ENCODE assay signal across 20 cellular contexts in the genomic region with DNA sequence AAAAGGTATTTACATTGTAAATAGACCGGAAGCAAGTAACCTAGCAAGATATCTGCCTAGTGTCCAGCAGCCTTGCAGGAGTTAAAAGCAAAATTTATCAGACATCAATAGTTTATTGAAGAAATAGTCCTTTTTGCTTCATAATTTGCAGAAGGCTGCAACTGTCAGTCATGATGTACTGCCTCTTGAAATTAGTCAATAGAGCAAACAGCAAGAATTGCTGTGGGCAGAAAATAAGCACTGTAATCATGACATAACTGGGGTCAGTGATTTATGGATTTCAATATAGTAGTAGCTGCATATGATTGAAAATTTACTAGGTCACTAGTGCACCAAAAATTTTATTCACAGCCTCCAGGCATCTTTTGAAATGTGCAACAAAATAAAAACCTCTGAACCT. TPM values are rescaled to one million over a fixed set of nuclear protein-coding genes. Genes with fewer than 3 reads are reported as not detected.
DNase-seq lines count a peak whose midpoint lies in the region; ATAC-seq and TF ChIP-seq lines count a peak whose summit lies in the region.
"Had no signal": no experiment of that assay in that cellular context is flagged by ENCODE, and none has a peak within 500 bp of the region (broad histone marks: within the 10 kb centered on the region; RNA-seq: fewer than 3 reads in every experiment).

No MANE protein-coding gene starts in this region.

- H3K9me2 ChIP-seq in Karpas-422 (replicated peaks; ENCODE audit: insufficient read depth, low read length) (no peaks in the 10 kb centered on the region), PC-3 (replicated peaks; ENCODE audit: low read length) (no peaks in the 10 kb centered on the region)

- POLR2A ChIA-PET in PC-3 (lab: Charles Lee; ENCODE audit: unreplicated experiment), result no interaction called here

- DNase-seq in Karpas-422 (no peak), PC-3 (peak; percentile 7), type B pancreatic cell (ENCODE audit: extremely low spot score, unreplicated experiment) (no peak), DMS79 (lab: John Stamatoyannopoulos, UW) (no peak), NCI-H774 (lab: John Stamatoyannopoulos, UW) (no peak)
- DNase-seq: ACHN; BE2C; C1 segment of cervical spinal cord; CD4-positive, CD25-positive, alpha-beta regulatory T cell; CD8-positive, alpha-beta memory T cell; COR-L47; DMS 273 treated with DMSO at 0.1 percent for 48 hours; DMS53; GDM1; H9; KBM-7 had no signal

- no peak overlapping the region for H3K9ac ChIP-seq in Karpas-422 (ENCODE audit: low read length)
- no peak overlapping the region for H3K9ac ChIP-seq in PC-3 (ENCODE audit: low read length)

- intact Hi-C loops in PC-3 (cut with micrococcal nuclease), result no loop called here

- H3K79me2 ChIP-seq in Karpas-422 (ENCODE audit: low read length) (peaks cover 88% of the 10 kb centered on the region), PC-3 (ENCODE audit: low read length) (peaks cover 54% of the 10 kb centered on the region)

- CTCF ChIA-PET in PC-3 (lab: Charles Lee), result no interaction called here

- H3K36me3 ChIP-seq in Karpas-422 (ENCODE audit: insufficient read depth, low read length) (peaks cover 26% of the 10 kb centered on the region; the same call in 1 of the 2 replicates), PC-3 (ENCODE audit: low read depth, low read length) (peaks cover 28% of the 10 kb centered on the region)

- no peaks in the 10 kb centered on the region for H3K4me1 Mint-ChIP-seq in type B pancreatic cell (ENCODE audit: unreplicated experiment)

- no peaks in the 10 kb centered on the region for H3K9me3 Mint-ChIP-seq in type B pancreatic cell
- H3K9me3 Mint-ChIP-seq: CD4-positive, CD25-positive, alpha-beta regulatory T cell; H9; IgD-negative memory B cell had no signal

- no peak overlapping the region for H3K4me3 Mint-ChIP-seq in type B pancreatic cell
- H3K4me3 Mint-ChIP-seq: CD4-positive, CD25-positive, alpha-beta regulatory T cell; CD8-positive, alpha-beta memory T cell; H9; IgD-negative memory B cell had no signal

- peak overlapping the region; percentile 19 for H3K27ac ChIP-seq in Karpas-422 (ENCODE audit: low read length)
- H3K27ac ChIP-seq in PC-3 (ENCODE audit: low read length), result no peak overlapping the region

- H3K4me1 ChIP-seq in Karpas-422 (ENCODE audit: low read length), result peaks cover 35% of the 10 kb centered on the region
- no peaks in the 10 kb centered on the region for H3K4me1 ChIP-seq in PC-3 (ENCODE audit: insufficient read depth, low read length)
- H3K4me1 ChIP-seq: BE2C had no signal

- peaks cover 26% of the 10 kb centered on the region for H3K36me3 Mint-ChIP-seq in type B pancreatic cell

- BruUV-seq in PC-3 (replicated peaks; lab: Mats Ljungman, UMichigan), result no TSS peak

- no peak overlapping the region for H3K27ac Mint-ChIP-seq in type B pancreatic cell
- H3K27ac Mint-ChIP-seq: IgD-negative memory B cell had no signal

- H2AFZ ChIP-seq in Karpas-422 (ENCODE audit: low read length) (no peak overlapping the region), PC-3 (ENCODE audit: low read length) (no peak overlapping the region)

- ATAC-seq in GM18868 (IDR thresholded peaks at IDR 0.05; ENCODE audit: unreplicated experiment), result peak; percentile 51
- ATAC-seq in PC-3, result no peak; the same call in 1 of the 2 replicates
- no peak for ATAC-seq in HG03432 (IDR thresholded peaks at IDR 0.05; ENCODE audit: unreplicated experiment)
- ATAC-seq: HepG2 had no signal

- H4K20me1 ChIP-seq in Karpas-422 (ENCODE audit: insufficient read depth, low read depth, low read length) (peaks cover 5% of the 10 kb centered on the region; the same call in 1 of the 2 replicates), PC-3 (ENCODE audit: low read length) (peaks cover 21% of the 10 kb centered on the region)

- no peaks in the 10 kb centered on the region for H3K27me3 Mint-ChIP-seq in type B pancreatic cell
- H3K27me3 Mint-ChIP-seq: CD4-positive, CD25-positive, alpha-beta regulatory T cell; IgD-negative memory B cell had no signal

- H3K9me3 ChIP-seq in Karpas-422 (ENCODE audit: low read length) (no peaks in the 10 kb centered on the region), PC-3 (ENCODE audit: low read length) (no peaks in the 10 kb centered on the region)
- H3K9me3 ChIP-seq: BE2C had no signal

- H3K4me3 ChIP-seq in Karpas-422 (ENCODE audit: low read length) (no peak overlapping the region), PC-3 (ENCODE audit: low read length) (no peak overlapping the region)

- no peaks in the 10 kb centered on the region for H3F3A ChIP-seq in PC-3 (ENCODE audit: low read length, unreplicated experiment)

- H3K4me2 ChIP-seq in Karpas-422 (ENCODE audit: low read depth, low read length, poor library complexity, severe bottlenecking), result no peak overlapping the region
- H3K4me2 ChIP-seq in PC-3 (ENCODE audit: low read length), result no peak overlapping the region

- H3K27me3 ChIP-seq in Karpas-422 (ENCODE audit: low read length), result no peaks in the 10 kb centered on the region
- H3K27me3 ChIP-seq in PC-3 (ENCODE audit: low read length), result no peaks in the 10 kb centered on the region
- H3K27me3 ChIP-seq: BE2C had no signal

- no peak for TF ChIP-seq CTCF in PC-3 (conservative IDR thresholded peaks at IDR 0.05; ENCODE audit: low read depth, low read length)
- no peak for TF ChIP-seq CTCF in type B pancreatic cell (conservative IDR thresholded peaks at IDR 0.05)

RNA-seq across cellular contexts. Expression of a gene that starts 23.2 kb away (rescaled TPM):
- total RNA-seq in Karpas-422 (2014; rRNA removed; shearing (Covaris generic); ENCODE audit: low replicate concordance), result 86.8 and 90.2 TPM in 2 replicates
- total RNA-seq in PC-3 (2014; rRNA removed) (98.1 and 107 TPM in 2 replicates), type B pancreatic cell (ENCODE audit: low replicate concordance) (73.2 and 77.4 TPM in 2 replicates)

RNA-seq across cellular contexts. Expression of a gene that starts 48.8 kb away (rescaled TPM):
- 0.75 and 3.9 TPM in 2 replicates for total RNA-seq in Karpas-422 (2014; rRNA removed; shearing (Covaris generic); ENCODE audit: low replicate concordance)
- total RNA-seq in PC-3 (2014; rRNA removed), result 0.29 TPM in 1 of 2 replicates, not detected in the other
- total RNA-seq in type B pancreatic cell (ENCODE audit: low replicate concordance), result 1.8 and 3.0 TPM in 2 replicates
